ENCODE assay signal across 17 cellular contexts in genomic region chr16:78900039-78900811, GRCh38.
"Had no signal": no experiment of that assay in that cellular context is flagged by ENCODE, and none has a peak within 500 bp of the region (broad histone marks: within the 10 kb centered on the region; RNA-seq: fewer than 3 reads in every experiment).

No MANE protein-coding gene starts in this region.

- H3K4me1 Mint-ChIP-seq: naive B cell; stimulated activated naive B cell treated with anti-CD40 and anti-IgM and Interleukin-4, amounts not matched to agents 10 μg/mL and 1 μg/mL and 100 μg/mL, for 72 hours had no signal

- H3K9me3 ChIP-seq: adrenal gland, left lung, neutrophil, SJCRH30, transverse colon had no signal

- ATAC-seq: left lung; stimulated activated naive B cell treated with anti-CD40 and anti-IgM and Interleukin-4, amounts not matched to agents 10 μg/mL and 1 μg/mL and 100 μg/mL, for 72 hours; WTC11 had no signal

- H2AFZ ChIP-seq: hepatocyte had no signal

- H3K4me2 ChIP-seq: hepatocyte had no signal

- H3K27ac Mint-ChIP-seq: endodermal cell; naive B cell; stimulated activated naive B cell treated with anti-CD40 and anti-IgM and Interleukin-4, amounts not matched to agents 10 μg/mL and 1 μg/mL and 100 μg/mL, for 72 hours; WTC11 had no signal

- H3K4me1 ChIP-seq: left lung, SJCRH30 had no signal

- H3K27me3 Mint-ChIP-seq: naive B cell; stimulated activated naive B cell treated with anti-CD40 and anti-IgM and Interleukin-4, amounts not matched to agents 10 μg/mL and 1 μg/mL and 100 μg/mL, for 72 hours had no signal

- H3K4me3 ChIP-seq: adrenal gland, cardiac muscle cell, dorsolateral prefrontal cortex, hepatocyte, left lung, SJCRH30, transverse colon had no signal

- H3K27me3 ChIP-seq: adrenal gland, cardiac muscle cell, hepatocyte, left lung, neutrophil, SJCRH30, transverse colon had no signal

- DNase-seq: activated CD4-positive, alpha-beta T cell treated with anti-CD3 and anti-CD28 coated beads, Interleukin-2, amount 50 U/mL, for 4 hours; activated CD8-positive, alpha-beta memory T cell treated with anti-CD3 and anti-CD28 coated beads, Interleukin-2, amount 50 U/mL, for 4 hours; activated gamma-delta T cell; adrenal gland; dorsolateral prefrontal cortex; endodermal cell; left lung; mammary epithelial cell; naive B cell; posterior cingulate gyrus; SJCRH30; stimulated activated naive B cell treated with anti-CD40 and anti-IgM and Interleukin-4, amounts not matched to agents 10 μg/mL and 1 μg/mL and 100 μg/mL, for 72 hours; transverse colon had no signal

- H3K4me3 Mint-ChIP-seq: endodermal cell; naive B cell; stimulated activated naive B cell treated with anti-CD40 and anti-IgM and Interleukin-4, amounts not matched to agents 10 μg/mL and 1 μg/mL and 100 μg/mL, for 72 hours; WTC11 had no signal

- H3K79me2 ChIP-seq: hepatocyte had no signal

- H3K27ac ChIP-seq: adrenal gland, cardiac muscle cell, dorsolateral prefrontal cortex, hepatocyte, left lung, neutrophil, SJCRH30, transverse colon had no signal

- H3K36me3 ChIP-seq: adrenal gland, cardiac muscle cell, left lung, neutrophil, SJCRH30, transverse colon had no signal
